ENCODE assay signal across 8 cellular contexts in the genomic region with DNA sequence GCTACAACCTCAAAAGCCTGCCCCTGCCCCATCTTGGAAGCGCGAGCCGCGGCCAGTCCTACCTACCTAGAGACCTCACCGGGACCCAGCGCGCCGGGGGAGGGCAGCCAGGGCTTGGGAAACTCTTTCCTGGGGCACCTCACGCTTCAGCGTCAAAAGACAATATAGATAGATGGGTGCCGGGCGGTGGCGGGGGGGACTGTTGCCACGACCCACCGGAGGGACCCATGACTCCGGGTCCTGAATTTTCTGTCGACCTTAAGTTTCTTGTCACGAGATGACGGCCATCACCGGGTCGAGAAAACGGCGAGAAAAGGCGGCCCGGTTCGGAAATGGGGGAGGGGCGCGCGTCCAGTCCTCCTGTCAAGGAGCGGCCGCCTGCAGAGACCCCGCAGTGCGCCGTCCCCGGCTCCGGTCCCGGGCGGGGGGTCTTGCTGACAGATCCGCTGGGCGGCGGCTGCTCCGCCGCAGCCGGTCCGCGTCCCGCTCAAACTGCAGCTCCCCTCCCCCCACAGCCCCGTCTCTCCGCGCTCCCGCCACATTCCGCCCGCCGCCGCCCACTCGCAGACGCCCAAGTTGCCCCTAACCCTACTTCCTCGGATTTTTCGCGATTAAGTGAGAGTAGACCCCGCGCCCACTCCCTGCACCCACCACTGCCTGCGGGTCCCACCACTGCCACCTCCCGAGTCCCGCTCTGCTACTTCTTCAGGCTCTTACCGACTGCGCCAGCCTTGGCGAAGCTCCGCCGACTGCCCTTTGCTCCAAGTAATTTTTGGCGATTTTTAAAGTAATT.
A peak's percentile ranks its signal among the peaks of the same experiment; 100 is the strongest.
DNase-seq lines count a peak whose midpoint lies in the region; TF ChIP-seq lines count a peak whose summit lies in the region.

No MANE protein-coding gene starts in this region.

- intact Hi-C loops in lower leg skin (cut with DNase I; ENCODE audit: low total_unique reads): loop anchor here (5.0 kb wide), 1 partner anchor 46 kb away; no protein-coding TSS in a partner anchor

- peak overlapping the region; percentile 81 for H3K27ac ChIP-seq in cingulate gyrus (ENCODE audit: low read depth, low read length)

- TF ChIP-seq POLR2A in lower leg skin (IDR thresholded peaks at IDR 0.05): no peak

- WGBS in lower leg skin, 2 donors: 0% methylated on average over 47 to 71 of the region's 71 CpGs

- peak overlapping the region; percentile 93 to 99 (median 99) for H3K27ac Mint-ChIP-seq in IgD-negative memory B cell

- TF ChIP-seq CTCF in GM20000 (IDR thresholded peaks at IDR 0.05; ENCODE audit: extremely low read depth, missing control alignments) (no peak), lower leg skin (IDR thresholded peaks at IDR 0.05) (no peak)

- H3K27me3 Mint-ChIP-seq in IgD-negative memory B cell: peaks cover 3% of the 10 kb centered on the region

- H3K4me3 Mint-ChIP-seq in IgD-negative memory B cell: peak overlapping the region; percentile 99 to 100 (median 100)

- H3K4me3 ChIP-seq in lower leg skin (ENCODE audit: low read depth, poor library complexity, severe bottlenecking): peak overlapping the region; percentile 72

- H3K4me1 Mint-ChIP-seq in IgD-negative memory B cell: peaks cover 27 to 37% (median 32%) of the 10 kb centered on the region in 3 donors

- no peaks in the 10 kb centered on the region for H3K36me3 Mint-ChIP-seq in IgD-negative memory B cell

- H3K9me3 Mint-ChIP-seq in IgD-negative memory B cell: peaks cover 0 to 5% (median 0%) of the 10 kb centered on the region in 3 donors

- DNase-seq in C1 segment of cervical spinal cord (lab: John Stamatoyannopoulos, UW) (peak in 8 of 14 donors; percentile 27 to 76 (median 63)), GM20000 (ENCODE audit: low spot score) (peak; percentile 25), lower leg skin (ENCODE audit: low spot score in 2 of 2) (peak; percentile 45 to 93), NCI-H226 (no peak)
- DNase-seq in activated CD4-positive, CD25-positive, alpha-beta regulatory T cell treated with anti-CD3 and anti-CD28 coated beads, Interleukin-2, amount 50 U/mL, for 16 hours (ENCODE audit: low read depth, low spot score): peak; percentile 23
- DNase-seq in stimulated activated CD4-positive, alpha-beta T cell treated with anti-CD3 and anti-CD28 coated beads, TNF-alpha, amount 100 ng/mL, for 48 hours (ENCODE audit: low read depth in 3 of 3): peak in 2 of 3 donors; percentile 31 to 61
